15 cellular contexts compared by ENCODE assay signal in the genomic region with DNA sequence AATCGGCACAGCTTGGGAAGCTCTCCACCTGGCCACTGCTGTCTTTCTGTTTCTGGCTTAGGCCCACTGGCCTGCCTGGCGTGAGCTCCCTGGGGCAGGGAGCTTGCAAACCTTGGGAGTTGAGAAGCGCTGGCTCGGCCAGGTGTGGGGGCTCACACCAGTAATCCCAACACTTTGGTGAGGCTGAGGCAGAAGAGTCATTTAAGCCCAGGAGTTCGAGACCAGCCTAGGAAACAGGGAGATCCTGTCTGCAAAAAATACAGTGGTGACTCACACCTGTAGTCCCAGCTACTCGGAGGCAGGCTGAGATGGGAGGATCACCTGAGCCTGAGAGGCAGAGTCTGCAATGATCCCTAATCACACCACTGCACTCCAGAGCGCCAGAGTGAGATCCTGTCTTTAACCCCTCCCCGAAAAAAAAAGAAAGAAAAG. TPM values are rescaled to one million over a fixed set of nuclear protein-coding genes. Genes with fewer than 3 reads are reported as not detected.
DNase-seq lines count a peak whose midpoint lies in the region; ATAC-seq and TF ChIP-seq lines count a peak whose summit lies in the region.
"Had no signal": no experiment of that assay in that cellular context is flagged by ENCODE, and none has a peak within 500 bp of the region (broad histone marks: within the 10 kb centered on the region; RNA-seq: fewer than 3 reads in every experiment).

No MANE protein-coding gene starts in this region.

- peaks cover 57% of the 10 kb centered on the region for H4K20me1 ChIP-seq in smooth muscle cell (ENCODE audit: low read depth)

- no peaks in the 10 kb centered on the region for H3K79me2 ChIP-seq in smooth muscle cell (ENCODE audit: low read depth)

- H3K27me3 Mint-ChIP-seq in CD4-positive, alpha-beta T cell = no peaks in the 10 kb centered on the region
- H3K27me3 Mint-ChIP-seq in activated CD8-positive, alpha-beta T cell treated with anti-CD3 and anti-CD28 coated beads for 36 hours = no peaks in the 10 kb centered on the region

- peaks cover 3% of the 10 kb centered on the region for H3F3A ChIP-seq in smooth muscle cell (ENCODE audit: low read depth)

- CTCF ChIA-PET in CD4-positive, alpha-beta T cell (lab: Charles Lee) = interaction anchor here (1.7 kb wide), 1 partner anchor 65 kb away, joined by 6 read pairs; a partner anchor contains a TSS
- CTCF ChIA-PET in activated CD8-positive, alpha-beta T cell treated with anti-CD3 and anti-CD28 coated beads for 36 hours (lab: Charles Lee) = interaction anchor here (0.7 to 12.0 kb wide), 10 partner anchors 9 to 72 kb away, joined by 3 to 235 read pairs (median 4); a partner anchor contains a TSS

- intact Hi-C loops in CD4-positive, alpha-beta T cell (cut with DNase I, micrococcal nuclease) = no loop called here
- intact Hi-C loops in activated CD8-positive, alpha-beta T cell treated with anti-CD3 and anti-CD28 coated beads for 36 hours (cut with micrococcal nuclease) = no loop called here

- H3K4me1 ChIP-seq in smooth muscle cell (ENCODE audit: low read depth) = no peaks in the 10 kb centered on the region

- no peak for DNase-seq in CD4-positive, alpha-beta T cell
- DNase-seq in activated CD8-positive, alpha-beta T cell treated with anti-CD3 and anti-CD28 coated beads for 36 hours = no peak
- DNase-seq in left lobe of liver (ENCODE audit: low spot score) (peak; percentile 48), smooth muscle cell (lab: John Stamatoyannopoulos, UW; ENCODE audit: unreplicated experiment) (no peak), GF-D8 (lab: John Stamatoyannopoulos, UW) (no peak)
- DNase-seq in activated CD4-positive, alpha-beta T cell treated with anti-CD3 and anti-CD28 coated beads, Interleukin-2, amount 50 U/mL, for 48 hours = no peak
- DNase-seq: activated CD4-positive, CD25-positive, alpha-beta regulatory T cell treated with anti-CD3 and anti-CD28 coated beads, Interleukin-2, amount 50 U/mL, for 72 hours; endodermal cell; midbrain; NCI-H1436; stimulated activated naive CD4-positive, alpha-beta T cell treated with Interleukin-2 at 50 U/mL for 16 hours had no signal

- peak overlapping the region; percentile 4 for H3K4me2 ChIP-seq in smooth muscle cell

- H3K36me3 ChIP-seq in smooth muscle cell (ENCODE audit: low read depth) = no peaks in the 10 kb centered on the region

- no peak overlapping the region for H3K9ac ChIP-seq in smooth muscle cell (ENCODE audit: low read depth)

- H3K27ac Mint-ChIP-seq in CD4-positive, alpha-beta T cell = no peak overlapping the region
- peak overlapping the region; percentile 73 for H3K27ac Mint-ChIP-seq in activated CD8-positive, alpha-beta T cell treated with anti-CD3 and anti-CD28 coated beads for 36 hours
- H3K27ac Mint-ChIP-seq: endodermal cell had no signal

- H3K36me3 Mint-ChIP-seq in CD4-positive, alpha-beta T cell (ENCODE audit: low read depth) = peaks cover 8% of the 10 kb centered on the region
- H3K36me3 Mint-ChIP-seq in activated CD8-positive, alpha-beta T cell treated with anti-CD3 and anti-CD28 coated beads for 36 hours (ENCODE audit: low read depth) = peaks cover 18% of the 10 kb centered on the region

- H2AFZ ChIP-seq in smooth muscle cell (ENCODE audit: low read depth) = no peak overlapping the region

- peaks cover 10% of the 10 kb centered on the region for H3K4me1 Mint-ChIP-seq in CD4-positive, alpha-beta T cell (ENCODE audit: low read depth)
- H3K4me1 Mint-ChIP-seq in activated CD8-positive, alpha-beta T cell treated with anti-CD3 and anti-CD28 coated beads for 36 hours (ENCODE audit: low read depth) = peaks cover 27% of the 10 kb centered on the region
- H3K4me1 Mint-ChIP-seq: endodermal cell had no signal

- ATAC-seq in CD4-positive, alpha-beta T cell (ENCODE audit: poor library complexity) = no peak
- ATAC-seq in activated CD8-positive, alpha-beta T cell treated with anti-CD3 and anti-CD28 coated beads for 36 hours = no peak
- ATAC-seq in left lobe of liver (peak; percentile 4), HG03108 (IDR thresholded peaks at IDR 0.05; ENCODE audit: unreplicated experiment) (no peak)

- POLR2A ChIA-PET in CD4-positive, alpha-beta T cell (lab: Charles Lee) = no interaction called here
- POLR2A ChIA-PET in activated CD8-positive, alpha-beta T cell treated with anti-CD3 and anti-CD28 coated beads for 36 hours (lab: Charles Lee) = interaction anchor here (0.8 to 1.5 kb wide), 4 partner anchors 10 to 60 kb away, joined by 3 to 4 read pairs (median 3); no protein-coding TSS in a partner anchor

- no peak for TF ChIP-seq CTCF in CD4-positive, alpha-beta T cell (IDR thresholded peaks at IDR 0.05)
- no peak for TF ChIP-seq CTCF in activated CD8-positive, alpha-beta T cell treated with anti-CD3 and anti-CD28 coated beads for 36 hours (IDR thresholded peaks at IDR 0.05)
- TF ChIP-seq CTCF in smooth muscle cell (IDR thresholded peaks at IDR 0.05; ENCODE audit: borderline replicate concordance, insufficient read depth, poor library complexity, severe bottlenecking) = no peak

- WGBS in smooth muscle cell (ENCODE audit: low lambda C conversion rate) = 85% methylated on average over 8 of the region's 8 CpGs

- peak overlapping the region; percentile 20 for H3K4me3 Mint-ChIP-seq in CD4-positive, alpha-beta T cell
- H3K4me3 Mint-ChIP-seq in activated CD8-positive, alpha-beta T cell treated with anti-CD3 and anti-CD28 coated beads for 36 hours = no peak overlapping the region
- H3K4me3 Mint-ChIP-seq: endodermal cell had no signal

- no peak overlapping the region for H3K4me3 ChIP-seq in smooth muscle cell
- H3K4me3 ChIP-seq: adrenal gland had no signal

- no peaks in the 10 kb centered on the region for H3K9me3 Mint-ChIP-seq in CD4-positive, alpha-beta T cell
- H3K9me3 Mint-ChIP-seq in activated CD8-positive, alpha-beta T cell treated with anti-CD3 and anti-CD28 coated beads for 36 hours = no peaks in the 10 kb centered on the region
- H3K9me3 Mint-ChIP-seq: endodermal cell had no signal

- H3K27me3 ChIP-seq in CD4-positive, alpha-beta T cell (ENCODE audit: control insufficient read depth, insufficient read depth, low read length) = no peaks in the 10 kb centered on the region
- H3K27me3 ChIP-seq in smooth muscle cell (ENCODE audit: low read depth) = no peaks in the 10 kb centered on the region
- H3K27me3 ChIP-seq: adrenal gland had no signal

- no peak overlapping the region for H3K27ac ChIP-seq in CD4-positive, alpha-beta T cell (ENCODE audit: low read depth, low read length)
- peak overlapping the region; percentile 64 for H3K27ac ChIP-seq in smooth muscle cell (ENCODE audit: low read depth)

- no peaks in the 10 kb centered on the region for H3K9me3 ChIP-seq in CD4-positive, alpha-beta T cell (ENCODE audit: control insufficient read depth, low read length)
- no peaks in the 10 kb centered on the region for H3K9me3 ChIP-seq in smooth muscle cell (replicated peaks; ENCODE audit: low read depth)
- H3K9me3 ChIP-seq: adrenal gland had no signal

RNA-seq across cellular contexts. Expression of a gene that starts 4.0 kb away (rescaled TPM):
- total RNA-seq in CD4-positive, alpha-beta T cell = 10 to 100 TPM; 12.7 to 12.8 TPM
- total RNA-seq in activated CD8-positive, alpha-beta T cell treated with anti-CD3 and anti-CD28 coated beads for 36 hours = 10 to 100 TPM; 30.9 to 31.1 TPM
- total RNA-seq in left lobe of liver = 13.4 TPM
- total RNA-seq in smooth muscle cell = 5.4 and 6.2 TPM in 2 replicates
- polyA plus RNA-seq in smooth muscle cell = 7.7 and 11.6 TPM in 2 replicates

RNA-seq across cellular contexts. Expression of a gene that starts 10.1 kb away (rescaled TPM):
- total RNA-seq in CD4-positive, alpha-beta T cell = under 1 TPM; 0.20 to 0.52 TPM
- 1 to 10 TPM in 1 of 2 experiments, under 1 TPM in 1; 0.90 to 1.2 TPM for total RNA-seq in activated CD8-positive, alpha-beta T cell treated with anti-CD3 and anti-CD28 coated beads for 36 hours
- total RNA-seq in left lobe of liver (0.23 TPM), smooth muscle cell (7.8 and 8.3 TPM in 2 replicates)
- 3.1 and 16.8 TPM in 2 replicates for polyA plus RNA-seq in smooth muscle cell
- total RNA-seq: adrenal gland, skeletal muscle tissue had no signal
- polyA plus RNA-seq: BJ had no signal

RNA-seq across cellular contexts. Expression of a gene that starts 56.1 kb away (rescaled TPM):
- 10 to 100 TPM; 25.3 to 25.9 TPM for total RNA-seq in CD4-positive, alpha-beta T cell
- 100 to 1,000 TPM; 101 to 109 TPM for total RNA-seq in activated CD8-positive, alpha-beta T cell treated with anti-CD3 and anti-CD28 coated beads for 36 hours
- total RNA-seq in left lobe of liver (24.2 TPM), smooth muscle cell (20.9 and 30.0 TPM in 2 replicates)
- polyA plus RNA-seq in smooth muscle cell = 51.7 and 56.8 TPM in 2 replicates

RNA-seq across cellular contexts. Expression of a gene that starts 57.0 kb away (rescaled TPM):
- total RNA-seq in CD4-positive, alpha-beta T cell = under 1 TPM; 0.33 to 0.61 TPM
- 1 to 10 TPM; 1.6 to 2.1 TPM for total RNA-seq in activated CD8-positive, alpha-beta T cell treated with anti-CD3 and anti-CD28 coated beads for 36 hours
- total RNA-seq in left lobe of liver (not detected), smooth muscle cell (0.63 and 1.2 TPM in 2 replicates)
- polyA plus RNA-seq in smooth muscle cell = 1.1 and 3.3 TPM in 2 replicates
